ENCODE assay signal across 24 cellular contexts in genomic region chr14:50948205-50948604, GRCh38. TPM values are rescaled to one million over a fixed set of nuclear protein-coding genes. Genes with fewer than 3 reads are reported as not detected.
DNase-seq lines count a peak whose midpoint lies in the region; ATAC-seq, FAIRE-seq and TF ChIP-seq lines count a peak whose summit lies in the region.
"Had no signal": no experiment of that assay in that cellular context is flagged by ENCODE, and none has a peak within 500 bp of the region (broad histone marks: within the 10 kb centered on the region; RNA-seq: fewer than 3 reads in every experiment).

No MANE protein-coding gene starts in this region.

- TF ChIP-seq CTCF in HepG2 (CRISPR knock-in tag; IDR thresholded peaks at IDR 0.05) (no peak), right lobe of liver (IDR thresholded peaks at IDR 0.05) (no peak)

- CTCF ChIA-PET in HepG2 (lab: Yijun Ruan, JAX; ENCODE audit: low intra/inter-chr PET ratio, low total read pairs): no interaction called here

- peaks cover 20% of the 10 kb centered on the region for H3K4me1 ChIP-seq in HepG2 (ENCODE audit: insufficient read depth, low read length)
- peaks cover 0 to 3% (median 0%) of the 10 kb centered on the region in 4 donors for H3K4me1 ChIP-seq in right lobe of liver
- H3K4me1 ChIP-seq: BE2C had no signal

- BruUV-seq in HepG2 (replicated peaks; lab: Mats Ljungman, UMichigan): no TSS peak

- no peak for FAIRE-seq in HepG2 (lab: Jason Lieb, UNC)
- FAIRE-seq: A549, D721Med, GM12878 had no signal

- TF ChIP-seq POLR2A in HepG2 (IDR thresholded peaks at IDR 0.05; ENCODE audit: insufficient read depth in 1 of 2, low read depth in 2 of 2, low read length in 2 of 2): no peak
- no peak for TF ChIP-seq POLR2A in right lobe of liver (IDR thresholded peaks at IDR 0.05)

- in situ Hi-C loops in HepG2 (cut with HindIII; ENCODE audit: extremely low pct_ligation_motif_present, low pct_unique_long_range_greater_than_20kb): no loop called here

- no peak overlapping the region for H3K4me3 ChIP-seq in HepG2 (replicated peaks in 1 of 3; ENCODE audit: insufficient read depth in 1 of 3, low read depth in 2 of 3, low read length in 3 of 3)
- no peak overlapping the region for H3K4me3 ChIP-seq in right lobe of liver
- H3K4me3 ChIP-seq: A549; BLaER1 treated with 17β-estradiol and CSF1 and Interleukin-3, amounts not matched to agents 10 nM and 100 nM; GM12878; GM23338 had no signal

- H3K4me2 ChIP-seq in HepG2 (ENCODE audit: low read depth, low read length): no peak overlapping the region
- H3K4me2 ChIP-seq: A549, GM23338 had no signal

- H3K9me3 ChIP-seq in HepG2 (ENCODE audit: low read length) (no peaks in the 10 kb centered on the region), right lobe of liver (no peaks in the 10 kb centered on the region)
- H3K9me3 ChIP-seq: A549, BE2C had no signal

- no peaks in the 10 kb centered on the region for H4K20me1 ChIP-seq in HepG2 (ENCODE audit: insufficient read depth, low read length)

- H3K36me3 ChIP-seq in HepG2 (replicated peaks in 1 of 2; ENCODE audit: control insufficient read depth in 1 of 2, insufficient read depth in 2 of 2, low read length in 2 of 2): no peaks in the 10 kb centered on the region
- no peaks in the 10 kb centered on the region for H3K36me3 ChIP-seq in right lobe of liver
- H3K36me3 ChIP-seq: BE2C had no signal

- ATAC-seq in HepG2: no peak
- ATAC-seq in right lobe of liver: no peak
- ATAC-seq in GM18517 (IDR thresholded peaks at IDR 0.05; ENCODE audit: unreplicated experiment): no peak
- no peak for ATAC-seq in GM19397 (IDR thresholded peaks at IDR 0.05; ENCODE audit: unreplicated experiment)
- ATAC-seq in HG03457 (IDR thresholded peaks at IDR 0.05; ENCODE audit: unreplicated experiment): no peak
- ATAC-seq: A549, GM12878, GM23338, HCT116 had no signal

- peaks cover 7% of the 10 kb centered on the region for H3K79me2 ChIP-seq in HepG2 (ENCODE audit: insufficient read depth, low read length)

- intact Hi-C loops in HepG2 (cut with micrococcal nuclease; ENCODE audit: unreplicated experiment) (loop anchor here (10.0 kb wide), 1 partner anchor 333 kb away; no protein-coding TSS in a partner anchor), right lobe of liver (cut with DNase I) (no loop called here)

- H3K27me3 ChIP-seq in HepG2 (ENCODE audit: control insufficient read depth in 1 of 2, insufficient read depth in 2 of 2, low read length in 2 of 2) (no peaks in the 10 kb centered on the region), right lobe of liver (no peaks in the 10 kb centered on the region)
- H3K27me3 ChIP-seq: BE2C had no signal

- no peak overlapping the region for H2AFZ ChIP-seq in HepG2 (ENCODE audit: low read length)

- POLR2A ChIA-PET in HepG2 (lab: Yijun Ruan, JAX): no interaction called here

- DNase-seq in HepG2 (ENCODE audit: low spot score) (no peak), right lobe of liver (no peak), substantia nigra (lab: John Stamatoyannopoulos, UW) (no peak)
- DNase-seq: ACHN; AML-193; BE2C; CD4-positive, alpha-beta T cell; CD8-positive, alpha-beta memory T cell; DMS 273 treated with DMSO at 0.1 percent for 48 hours; DMS79; EL; GDM1; H9 had no signal

- no peak overlapping the region for H3K9ac ChIP-seq in HepG2 (ENCODE audit: insufficient read depth, low read depth, low read length)
- H3K9ac ChIP-seq: BLaER1 treated with 17β-estradiol and CSF1 and Interleukin-3, amounts not matched to agents 10 nM and 100 nM had no signal

- TF ChIP-seq RAD21 in HepG2 (CRISPR knock-in tag; IDR thresholded peaks at IDR 0.05): no peak

- H3K27ac ChIP-seq in HepG2 (ENCODE audit: extremely low read length, insufficient read depth, low read length): no peak overlapping the region
- H3K27ac ChIP-seq in right lobe of liver: no peak overlapping the region
- peak overlapping the region; percentile 47 for H3K27ac ChIP-seq in cingulate gyrus (ENCODE audit: low read depth, low read length)
- peak overlapping the region; percentile 68 for H3K27ac ChIP-seq in substantia nigra (ENCODE audit: low read depth, low read length, poor library complexity, severe bottlenecking)
- H3K27ac ChIP-seq: 22Rv1; A549; BLaER1 treated with 17β-estradiol and CSF1 and Interleukin-3, amounts not matched to agents 10 nM and 100 nM had no signal

- 98% methylated on average over 2 of the region's 2 CpGs for WGBS in HepG2 (ENCODE audit: low lambda C conversion rate)
- WGBS in right lobe of liver (ENCODE audit: insufficient coverage, low coverage, low lambda C conversion rate, missing lambda C conversion rate): 71% methylated on average over 2 of the region's 2 CpGs

- TF ChIP-seq EP300 in HepG2 (IDR thresholded peaks at IDR 0.05; ENCODE audit: low read depth in 2 of 2, low read length in 2 of 2): no peak
- TF ChIP-seq EP300 in HepG2 (CRISPR knock-in tag; IDR thresholded peaks at IDR 0.05; ENCODE audit: borderline replicate concordance): no peak

TF ChIP-seq in HepG2, 621 proteins besides CTCF, POLR2A, EP300 and RAD21:
- TF ChIP-seq KLF15 (CRISPR knock-in tag; IDR thresholded peaks at IDR 0.05; ENCODE audit: borderline replicate concordance) (no peak), ZNF629 (CRISPR knock-in tag; conservative IDR thresholded peaks at IDR 0.05) (peak; percentile 66)

RNA-seq across cellular contexts. Expression of gene PYGL, which starts 3.9 kb away (rescaled TPM):
- total RNA-seq in HepG2 (2016; rRNA removed; fragmentation: Illumina TruSeq; extraction: Trizol) (110 and 138 TPM in 2 replicates), right lobe of liver (100 to 1,000 TPM in 3 of 6 experiments, 10 to 100 TPM in 3; 80.1 to 130 (median 107) TPM)
- total RNA-seq in HepG2 (2016; cell fraction: cytosol; rRNA removed; fragmentation: Illumina TruSeq; extraction: Trizol; ENCODE audit: low read depth): 24.2 and 25.1 TPM in 2 replicates
- 104 and 122 TPM in 2 replicates for total RNA-seq in HepG2 (2016; cell fraction: insoluble cytoplasmic fraction; rRNA removed; fragmentation: Illumina TruSeq; extraction: Trizol)
- total RNA-seq in HepG2 (2016; cell fraction: membrane; rRNA removed; fragmentation: Illumina TruSeq; extraction: Trizol): 42.2 and 48.9 TPM in 2 replicates
- 69.1 and 77.8 TPM in 2 replicates for total RNA-seq in HepG2 (2016; cell fraction: nucleus; rRNA removed; fragmentation: Illumina TruSeq; extraction: Trizol)
- 93.4 and 98.4 TPM in 2 replicates for polyA plus RNA-seq in HepG2 (2011; rRNA removed)
- polyA plus RNA-seq in HepG2 (2011; cell fraction: cytosol; rRNA removed): 56.3 and 63.7 TPM in 2 replicates
- polyA plus RNA-seq in HepG2 (2011; cell fraction: nucleus; rRNA removed): 149 and 157 TPM in 2 replicates
- polyA plus RNA-seq in HepG2 (2012): 83.7 and 96.3 TPM in 2 replicates
- 8.8 and 10.5 TPM in 2 replicates for polyA plus RNA-seq in HepG2 (2016; cell fraction: cytosol; fragmentation: Illumina TruSeq; extraction: Trizol; ENCODE audit: low read depth)
- 95.4 and 102 TPM in 2 replicates for polyA plus RNA-seq in HepG2 (2016; cell fraction: insoluble cytoplasmic fraction; fragmentation: Illumina TruSeq; extraction: Trizol; ENCODE audit: low read depth)
- polyA plus RNA-seq in HepG2 (2016; cell fraction: membrane; fragmentation: Illumina TruSeq; extraction: Trizol; ENCODE audit: low read depth): 16.6 and 19.8 TPM in 2 replicates
- 103 and 119 TPM in 2 replicates for polyA plus RNA-seq in HepG2 (2016; cell fraction: nucleus; fragmentation: Illumina TruSeq; extraction: Trizol; ENCODE audit: insufficient read depth, low read depth)
- 42.1 and 79.4 TPM in 2 replicates for polyA minus RNA-seq in HepG2 (2011; rRNA and poly(A)+ RNA removed; ENCODE audit: low replicate concordance)
- 85.3 and 93.5 TPM in 2 replicates for polyA minus RNA-seq in HepG2 (2011; cell fraction: cytosol; rRNA and poly(A)+ RNA removed)
- polyA minus RNA-seq in HepG2 (2011; cell fraction: nucleus; rRNA and poly(A)+ RNA removed): 147 and 159 TPM in 2 replicates
- polyA plus RNA-seq: CD8-positive, alpha-beta memory T cell had no signal

Comparison
In these comparisons a context has a peak if more than half of its experiments do, and no peak if none do; other contexts are left out.
1. H3K27ac ChIP-seq: peak in cingulate gyrus (single experiment) and substantia nigra (single experiment); none in HepG2 (single experiment) and right lobe of liver (0 of 3).